In genomic region chr18:13257361-13257980, GRCh38 we compare ENCODE assay signal across 24 cellular contexts.
"Had no signal": no experiment of that assay in that cellular context is flagged by ENCODE, and none has a peak within 500 bp of the region (broad histone marks: within the 10 kb centered on the region; RNA-seq: fewer than 3 reads in every experiment).

No MANE protein-coding gene starts in this region.

- H3K27ac Mint-ChIP-seq: activated CD4-positive, alpha-beta T cell treated with anti-CD3 and anti-CD28 coated beads for 36 hours; activated naive CD8-positive, alpha-beta T cell treated with anti-CD3 and anti-CD28 coated beads, Interleukin-2, amount 10 ng/mL, durations not matched to agents 7 days and 5 days; progenitor cell of endocrine pancreas had no signal

- H3K9ac ChIP-seq: neural progenitor cell had no signal

- H3K36me3 ChIP-seq: neural progenitor cell, SJSA1, thoracic aorta, upper lobe of left lung, WERI-Rb-1 had no signal

- H3K27me3 ChIP-seq: dorsolateral prefrontal cortex, esophagus muscularis mucosa, neural progenitor cell, SJSA1, upper lobe of left lung had no signal

- ATAC-seq: activated CD4-positive, alpha-beta T cell treated with anti-CD3 and anti-CD28 coated beads for 36 hours; effector memory CD8-positive, alpha-beta T cell; left cardiac atrium; naive thymus-derived CD4-positive, alpha-beta T cell had no signal

- H3K9me3 Mint-ChIP-seq: activated naive CD8-positive, alpha-beta T cell treated with anti-CD3 and anti-CD28 coated beads, Interleukin-2, amount 10 ng/mL, durations not matched to agents 7 days and 5 days; effector memory CD8-positive, alpha-beta T cell; naive thymus-derived CD4-positive, alpha-beta T cell had no signal

- H3K27ac ChIP-seq: neural progenitor cell, SJSA1, upper lobe of left lung, WERI-Rb-1 had no signal

- H3K36me3 Mint-ChIP-seq: activated naive CD8-positive, alpha-beta T cell treated with anti-CD3 and anti-CD28 coated beads, Interleukin-2, amount 10 ng/mL, durations not matched to agents 7 days and 5 days; naive thymus-derived CD4-positive, alpha-beta T cell; neural progenitor cell had no signal

- H3K27me3 Mint-ChIP-seq: activated CD4-positive, alpha-beta T cell treated with anti-CD3 and anti-CD28 coated beads for 36 hours had no signal

- DNase-seq: activated CD4-positive, alpha-beta T cell treated with anti-CD3 and anti-CD28 coated beads for 36 hours; activated CD4-positive, alpha-beta T cell treated with anti-CD3 and anti-CD28 coated beads, Interleukin-2, amount 50 U/mL, for 48 hours; activated naive CD4-positive, alpha-beta T cell treated with Interleukin-2 at 50 U/mL for 16 hours; activated naive CD8-positive, alpha-beta T cell treated with anti-CD3 and anti-CD28 coated beads, Interleukin-2, amount 10 ng/mL, durations not matched to agents 7 days and 5 days; amygdala; effector memory CD8-positive, alpha-beta T cell; hypothalamus; left cardiac atrium; naive thymus-derived CD4-positive, alpha-beta T cell; stimulated activated CD4-positive, alpha-beta T cell treated with anti-CD3 and anti-CD28 coated beads, Interleukin-2, amount 100 ng/mL, for 48 hours; stimulated activated naive CD4-positive, alpha-beta T cell; T-helper 1 cell; upper lobe of left lung; WERI-Rb-1 had no signal

- H3K4me3 Mint-ChIP-seq: activated CD4-positive, alpha-beta T cell treated with anti-CD3 and anti-CD28 coated beads for 36 hours; activated naive CD8-positive, alpha-beta T cell treated with anti-CD3 and anti-CD28 coated beads, Interleukin-2, amount 10 ng/mL, durations not matched to agents 7 days and 5 days; effector memory CD8-positive, alpha-beta T cell; naive thymus-derived CD4-positive, alpha-beta T cell had no signal

- H3K4me3 ChIP-seq: dorsolateral prefrontal cortex, esophagus muscularis mucosa, neural progenitor cell, SJSA1, thoracic aorta, upper lobe of left lung had no signal

- FAIRE-seq: colon, frontal cortex, islet of Langerhans, TTC549 had no signal
